In genomic region chr12:80101126-80101525, GRCh38 we compare ENCODE assay signal across 1 cellular context.
TF ChIP-seq lines count a peak whose summit lies in the region.

No MANE protein-coding gene starts in this region.

TF ChIP-seq in WTC11, 78 proteins besides CTCF, POLR2A, EP300 and RAD21 (continued from another document):
- no peak for TF ChIP-seq USF2 (CRISPR knock-in tag; IDR thresholded peaks at IDR 0.05)
- no peak for TF ChIP-seq AFF4 (CRISPR knock-in tag; IDR thresholded peaks at IDR 0.05; ENCODE audit: borderline replicate concordance)
- TF ChIP-seq ZNF396 (CRISPR knock-in tag; IDR thresholded peaks at IDR 0.05; ENCODE audit: borderline replicate concordance) = no peak
- TF ChIP-seq ZNF532 (CRISPR knock-in tag; IDR thresholded peaks at IDR 0.05; ENCODE audit: borderline replicate concordance) = no peak
- TF ChIP-seq, protein P1, sequence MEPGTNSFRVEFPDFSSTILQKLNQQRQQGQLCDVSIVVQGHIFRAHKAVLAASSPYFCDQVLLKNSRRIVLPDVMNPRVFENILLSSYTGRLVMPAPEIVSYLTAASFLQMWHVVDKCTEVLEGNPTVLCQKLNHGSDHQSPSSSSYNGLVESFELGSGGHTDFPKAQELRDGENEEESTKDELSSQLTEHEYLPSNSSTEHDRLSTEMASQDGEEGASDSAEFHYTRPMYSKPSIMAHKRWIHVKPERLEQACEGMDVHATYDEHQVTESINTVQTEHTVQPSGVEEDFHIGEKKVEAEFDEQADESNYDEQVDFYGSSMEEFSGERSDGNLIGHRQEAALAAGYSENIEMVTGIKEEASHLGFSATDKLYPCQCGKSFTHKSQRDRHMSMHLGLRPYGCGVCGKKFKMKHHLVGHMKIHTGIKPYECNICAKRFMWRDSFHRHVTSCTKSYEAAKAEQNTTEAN (CRISPR knock-in tag; IDR thresholded peaks at IDR 0.05) = no peak
TF ChIP-seq in WTC11: peak in this region for 0.
